ENCODE assay signal across 21 cellular contexts in genomic region chr14:23492618-23493272, GRCh38. TPM values are rescaled to one million over a fixed set of nuclear protein-coding genes. Genes with fewer than 3 reads are reported as not detected.
DNase-seq lines count a peak whose midpoint lies in the region; ATAC-seq and TF ChIP-seq lines count a peak whose summit lies in the region.
"Had no signal": no experiment of that assay in that cellular context is flagged by ENCODE, and none has a peak within 500 bp of the region (broad histone marks: within the 10 kb centered on the region; RNA-seq: fewer than 3 reads in every experiment).

No MANE protein-coding gene starts in this region.

- ATAC-seq in GM23338, result no peak
- ATAC-seq: activated CD8-positive, alpha-beta memory T cell treated with anti-CD3 and anti-CD28 coated beads, Interleukin-2, amount 10 ng/mL, durations not matched to agents 7 days and 5 days; activated naive CD4-positive, alpha-beta T cell treated with anti-CD3 and anti-CD28 coated beads, Interleukin-2, amount 50 U/mL, for 72 hours; left lobe of liver; stimulated activated memory B cell treated with anti-CD40 and anti-IgM and Interleukin-4, amounts not matched to agents 10 μg/mL and 1 μg/mL and 100 μg/mL, for 72 hours had no signal

- H2AFZ ChIP-seq in GM23338, result no peak overlapping the region
- H2AFZ ChIP-seq in neural progenitor cell (replicated peaks), result no peak overlapping the region

- H3K4me1 ChIP-seq in GM23338 (ENCODE audit: insufficient read depth), result peaks cover 13% of the 10 kb centered on the region
- peaks cover 34% of the 10 kb centered on the region for H3K4me1 ChIP-seq in neural progenitor cell
- H3K4me1 ChIP-seq: colonic mucosa, testis had no signal

- H4K20me1 ChIP-seq in GM23338 (replicated peaks; ENCODE audit: insufficient read depth) (no peaks in the 10 kb centered on the region), neural progenitor cell (ENCODE audit: low read depth) (no peaks in the 10 kb centered on the region)

- H3K4me3 ChIP-seq in GM23338, result no peak overlapping the region
- H3K4me3 ChIP-seq in neural progenitor cell, result no peak overlapping the region
- H3K4me3 ChIP-seq: colonic mucosa, testis had no signal

- no peaks in the 10 kb centered on the region for H3K9me3 ChIP-seq in neural progenitor cell (ENCODE audit: low read depth)
- H3K9me3 ChIP-seq: colonic mucosa, testis had no signal

- H3K9ac ChIP-seq in neural progenitor cell, result no peak overlapping the region

- H3K27ac ChIP-seq in GM23338 (ENCODE audit: low read depth), result no peak overlapping the region
- no peak overlapping the region for H3K27ac ChIP-seq in neural progenitor cell
- H3K27ac ChIP-seq: colonic mucosa, testis had no signal

- no peak overlapping the region; the same call in 2 of the 3 replicates for H3K4me3 Mint-ChIP-seq in GM23338
- peak overlapping the region in 2 of 5 experiments; percentile 7 to 39 for H3K4me3 Mint-ChIP-seq in brain
- no peak overlapping the region for H3K4me3 Mint-ChIP-seq in neural progenitor cell
- H3K4me3 Mint-ChIP-seq: activated CD8-positive, alpha-beta memory T cell treated with anti-CD3 and anti-CD28 coated beads, Interleukin-2, amount 10 ng/mL, durations not matched to agents 7 days and 5 days; activated T-helper 1 cell treated with anti-CD3 and anti-CD28 coated beads, Interleukin-12 subunit alpha, Interleukin-12 subunit beta, Interleukin-2, Interleukin-4 antibody, amounts not matched to agents 30 ng/mL and 10 ng/mL and 1 ng/mL, durations not matched to agents 14 hours and 24 hours and 36 hours; CD8-positive, alpha-beta memory T cell; stimulated activated memory B cell treated with anti-CD40 and anti-IgM and Interleukin-4, amounts not matched to agents 10 μg/mL and 1 μg/mL and 100 μg/mL, for 72 hours had no signal

- H3K79me2 ChIP-seq in GM23338 (replicated peaks; ENCODE audit: insufficient read depth) (no peaks in the 10 kb centered on the region), neural progenitor cell (ENCODE audit: low read depth) (no peaks in the 10 kb centered on the region)

- DNase-seq in GM23338 (ENCODE audit: low spot score) (no peak), NCI-H2227 treated with DMSO at 0.1 percent for 48 hours (lab: John Stamatoyannopoulos, UW) (peak; percentile 32), neural progenitor cell (ENCODE audit: low spot score) (no peak), LoVo (ENCODE audit: low spot score) (no peak), mucosa of gallbladder (ENCODE audit: low spot score) (no peak), NOMO-1 (lab: John Stamatoyannopoulos, UW; ENCODE audit: unreplicated experiment in 2 of 2) (no peak)
- DNase-seq in activated CD4-positive, alpha-beta T cell treated with anti-CD3 and anti-CD28 coated beads for 48 hours, result no peak
- DNase-seq: activated CD8-positive, alpha-beta memory T cell treated with anti-CD3 and anti-CD28 coated beads, Interleukin-2, amount 10 ng/mL, durations not matched to agents 7 days and 5 days; CD8-positive, alpha-beta memory T cell; colonic mucosa; DMS79 treated with DMSO at 0.1 percent for 48 hours; head of caudate nucleus; NCI-H1417 treated with DMSO at 0.1 percent for 48 hours; testis had no signal

- no peaks in the 10 kb centered on the region for H3K27me3 ChIP-seq in GM23338 (ENCODE audit: insufficient read depth)
- H3K27me3 ChIP-seq in neural progenitor cell, result no peaks in the 10 kb centered on the region
- H3K27me3 ChIP-seq: colonic mucosa, testis had no signal

- H3K4me2 ChIP-seq in GM23338 (no peak overlapping the region), neural progenitor cell (peak overlapping the region; percentile 72)

- 0 out of 2 replicates have a peak, but pooled peaks cover 12% of the 10 kb centered on the region for H3F3A ChIP-seq in GM23338 (replicated peaks; ENCODE audit: low read depth)
- H3F3A ChIP-seq in neural progenitor cell (ENCODE audit: low read depth), result peaks cover 38% of the 10 kb centered on the region

- no peak for TF ChIP-seq CTCF in GM23338 (conservative IDR thresholded peaks at IDR 0.05; ENCODE audit: low read depth in 2 of 2)
- TF ChIP-seq CTCF in brain (conservative IDR thresholded peaks at IDR 0.05), result no peak
- no peak for TF ChIP-seq CTCF in neural progenitor cell (IDR thresholded peaks at IDR 0.05)

- H3K4me1 Mint-ChIP-seq in GM23338 (peaks cover 29% of the 10 kb centered on the region), brain (peaks cover 39% of the 10 kb centered on the region), neural progenitor cell (peaks cover 19% of the 10 kb centered on the region)
- H3K4me1 Mint-ChIP-seq: activated CD8-positive, alpha-beta memory T cell treated with anti-CD3 and anti-CD28 coated beads, Interleukin-2, amount 10 ng/mL, durations not matched to agents 7 days and 5 days; CD8-positive, alpha-beta memory T cell; stimulated activated memory B cell treated with anti-CD40 and anti-IgM and Interleukin-4, amounts not matched to agents 10 μg/mL and 1 μg/mL and 100 μg/mL, for 72 hours had no signal

- H3K36me3 Mint-ChIP-seq in GM23338 (ENCODE audit: low read depth) (no peaks in the 10 kb centered on the region), brain (no peaks in the 10 kb centered on the region), neural progenitor cell (peaks cover 2% of the 10 kb centered on the region)
- H3K36me3 Mint-ChIP-seq: activated CD8-positive, alpha-beta memory T cell treated with anti-CD3 and anti-CD28 coated beads, Interleukin-2, amount 10 ng/mL, durations not matched to agents 7 days and 5 days; activated naive CD4-positive, alpha-beta T cell treated with anti-CD3 and anti-CD28 coated beads, Interleukin-2, amount 50 U/mL, for 72 hours had no signal

- H3K9me3 Mint-ChIP-seq in GM23338, result no peaks in the 10 kb centered on the region
- H3K9me3 Mint-ChIP-seq in brain, result no peaks in the 10 kb centered on the region
- H3K9me3 Mint-ChIP-seq in neural progenitor cell, result no peaks in the 10 kb centered on the region
- H3K9me3 Mint-ChIP-seq: activated naive CD4-positive, alpha-beta T cell treated with anti-CD3 and anti-CD28 coated beads, Interleukin-2, amount 50 U/mL, for 72 hours; activated T-helper 1 cell treated with anti-CD3 and anti-CD28 coated beads, Interleukin-12 subunit alpha, Interleukin-12 subunit beta, Interleukin-2, Interleukin-4 antibody, amounts not matched to agents 30 ng/mL and 10 ng/mL and 1 ng/mL, durations not matched to agents 14 hours and 24 hours and 36 hours; CD8-positive, alpha-beta memory T cell; stimulated activated memory B cell treated with anti-CD40 and anti-IgM and Interleukin-4, amounts not matched to agents 10 μg/mL and 1 μg/mL and 100 μg/mL, for 72 hours had no signal

- no peaks in the 10 kb centered on the region for H3K9me2 ChIP-seq in GM23338 (ENCODE audit: insufficient read depth)

- H3K27me3 Mint-ChIP-seq in GM23338 (ENCODE audit: insufficient read depth, low read depth, poor library complexity), result no peaks in the 10 kb centered on the region
- H3K27me3 Mint-ChIP-seq in brain, result no peaks in the 10 kb centered on the region
- H3K27me3 Mint-ChIP-seq in neural progenitor cell (ENCODE audit: insufficient read depth, low read depth), result no peaks in the 10 kb centered on the region
- H3K27me3 Mint-ChIP-seq: activated CD8-positive, alpha-beta memory T cell treated with anti-CD3 and anti-CD28 coated beads, Interleukin-2, amount 10 ng/mL, durations not matched to agents 7 days and 5 days; CD8-positive, alpha-beta memory T cell; stimulated activated memory B cell treated with anti-CD40 and anti-IgM and Interleukin-4, amounts not matched to agents 10 μg/mL and 1 μg/mL and 100 μg/mL, for 72 hours had no signal

- H3K36me3 ChIP-seq in GM23338 (ENCODE audit: insufficient read depth) (no peaks in the 10 kb centered on the region), neural progenitor cell (no peaks in the 10 kb centered on the region)
- H3K36me3 ChIP-seq: colonic mucosa had no signal

- H3K27ac Mint-ChIP-seq in GM23338, result peak overlapping the region; percentile 33; the same call in 1 of the 2 replicates
- H3K27ac Mint-ChIP-seq in brain, result peak overlapping the region in 4 of 5 experiments; percentile 74 to 98 (median 78)
- no peak overlapping the region for H3K27ac Mint-ChIP-seq in neural progenitor cell
- H3K27ac Mint-ChIP-seq: activated CD8-positive, alpha-beta memory T cell treated with anti-CD3 and anti-CD28 coated beads, Interleukin-2, amount 10 ng/mL, durations not matched to agents 7 days and 5 days; activated T-helper 1 cell treated with anti-CD3 and anti-CD28 coated beads, Interleukin-12 subunit alpha, Interleukin-12 subunit beta, Interleukin-2, Interleukin-4 antibody, amounts not matched to agents 30 ng/mL and 10 ng/mL and 1 ng/mL, durations not matched to agents 14 hours and 24 hours and 36 hours; stimulated activated memory B cell treated with anti-CD40 and anti-IgM and Interleukin-4, amounts not matched to agents 10 μg/mL and 1 μg/mL and 100 μg/mL, for 72 hours had no signal

TF ChIP-seq in GM23338, 12 proteins besides CTCF, POLR2A, EP300 and RAD21 (continues in another document):
- TF ChIP-seq ZNF331 (CRISPR knock-in tag; IDR thresholded peaks at IDR 0.05; ENCODE audit: low read depth) (no peak), JUNB (IDR thresholded peaks at IDR 0.05; ENCODE audit: unreplicated experiment) (no peak)

RNA-seq across cellular contexts. Expression of gene NGDN, which starts 23.2 kb away (rescaled TPM):
- total RNA-seq in GM23338 (2014; rRNA removed; shearing (Covaris generic)), result 48.6 and 67.1 TPM in 2 replicates
- polyA plus RNA-seq in GM23338 (2016; fragmentation: Nextera tagmentation; extraction: Ambion mirVana), result 81.6 and 90.8 TPM in 2 replicates
- 32.0 TPM for polyA plus RNA-seq in brain (ENCODE audit: insufficient read depth, low read depth, low replicate concordance)
- 51.1 and 60.1 TPM in 2 replicates for total RNA-seq in neural progenitor cell (ENCODE audit: low replicate concordance)
- 22.9 TPM for total RNA-seq in mucosa of gallbladder

RNA-seq across cellular contexts. Expression of gene MYH7, which starts 57.3 kb away (rescaled TPM):
- not detected in 2 replicates for total RNA-seq in GM23338 (2014; rRNA removed; shearing (Covaris generic))
- 0.05 TPM in 1 of 2 replicates, not detected in the other for polyA plus RNA-seq in GM23338 (2016; fragmentation: Nextera tagmentation; extraction: Ambion mirVana)
- polyA plus RNA-seq in brain (ENCODE audit: insufficient read depth, low read depth, low replicate concordance), result 0.56 TPM
- 0.19 TPM in 1 of 2 replicates, not detected in the other for total RNA-seq in neural progenitor cell (ENCODE audit: low replicate concordance)
- total RNA-seq in mucosa of gallbladder, result 0.12 TPM
- total RNA-seq: activated naive CD4-positive, alpha-beta T cell treated with anti-CD3 and anti-CD28 coated beads, Interleukin-2, amount 50 U/mL, for 72 hours; CD8-positive, alpha-beta memory T cell; left lobe of liver; M059J; posterior vena cava had no signal
- polyA plus RNA-seq: CD8-positive, alpha-beta memory T cell had no signal

RNA-seq across cellular contexts. Expression of gene ZFHX2, which starts 58.8 kb away (rescaled TPM):
- total RNA-seq in GM23338 (2014; rRNA removed; shearing (Covaris generic)), result 9.9 and 11.6 TPM in 2 replicates
- 18.5 and 22.4 TPM in 2 replicates for polyA plus RNA-seq in GM23338 (2016; fragmentation: Nextera tagmentation; extraction: Ambion mirVana)
- 6.5 TPM for polyA plus RNA-seq in brain (ENCODE audit: insufficient read depth, low read depth, low replicate concordance)
- total RNA-seq in neural progenitor cell (ENCODE audit: low replicate concordance), result 0.90 and 2.2 TPM in 2 replicates
- 12.5 TPM for total RNA-seq in mucosa of gallbladder
- polyA plus RNA-seq: CD8-positive, alpha-beta memory T cell had no signal
